ENCODE assay signal across 21 cellular contexts in the genomic region with DNA sequence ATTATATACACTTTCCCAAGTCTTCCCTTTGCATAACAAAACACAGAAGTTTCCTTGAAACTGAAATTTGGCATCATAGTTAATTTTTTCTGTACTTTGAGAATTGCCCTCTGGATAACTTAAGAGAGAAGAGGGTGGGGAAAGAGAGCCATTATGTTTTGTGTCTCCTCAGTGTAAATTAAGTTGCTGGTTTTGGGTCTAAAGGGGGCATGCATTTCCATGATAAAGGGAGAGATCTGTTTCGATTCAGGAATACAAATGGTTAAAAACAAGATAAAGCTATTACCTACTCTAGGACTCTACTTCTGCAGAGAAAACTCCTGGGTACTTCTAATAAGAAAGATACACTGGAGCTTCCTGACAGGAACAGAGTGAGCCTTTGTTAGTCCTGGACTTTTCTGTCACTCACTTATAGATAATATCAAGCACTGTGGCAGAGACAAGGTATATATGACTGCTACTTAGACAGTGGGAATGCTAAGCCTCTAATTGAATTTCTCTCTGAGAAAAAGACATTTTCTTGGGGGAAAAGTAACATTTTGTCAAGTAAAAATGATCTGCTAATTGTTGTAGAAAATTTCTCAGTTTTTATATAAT.
"Had no signal": no experiment of that assay in that cellular context is flagged by ENCODE, and none has a peak within 500 bp of the region (broad histone marks: within the 10 kb centered on the region; RNA-seq: fewer than 3 reads in every experiment).

No MANE protein-coding gene starts in this region.

- H3K27me3 ChIP-seq: adrenal gland had no signal

- ATAC-seq: activated CD4-positive, alpha-beta T cell treated with anti-CD3 and anti-CD28 coated beads for 36 hours; PC-3 had no signal

- H3K4me1 ChIP-seq: adrenal gland had no signal

- FAIRE-seq: RCC 7860 had no signal

- H3K36me3 ChIP-seq: adrenal gland had no signal

- DNase-seq: activated CD4-positive, alpha-beta memory T cell treated with anti-CD3 and anti-CD28 coated beads, Interleukin-2, amount 10 ng/mL, durations not matched to agents 7 days and 5 days; activated CD4-positive, alpha-beta T cell treated with anti-CD3 and anti-CD28 coated beads for 36 hours; activated CD4-positive, alpha-beta T cell treated with anti-CD3 and anti-CD28 coated beads, Interleukin-2, amount 50 U/mL, for 1 hour; activated naive CD4-positive, alpha-beta T cell treated with anti-CD3 and anti-CD28 coated beads, Interleukin-2, amount 50 U/mL, for 16 hours; activated naive CD8-positive, alpha-beta T cell treated with anti-CD3 and anti-CD28 coated beads, Interleukin-2, amount 10 ng/mL, durations not matched to agents 7 days and 5 days; activated T-cell treated with anti-CD3 and anti-CD28 coated beads for 4 hours; adrenal gland; anterior cingulate cortex; central memory CD4-positive, alpha-beta T cell; Karpas-422; NCI-H146; NCI-H187 treated with DMSO at 0.1 percent for 48 hours; NCI-H2081 treated with DMSO at 0.1 percent for 48 hours; NCI-H2171 treated with DMSO at 0.1 percent for 48 hours; NCI-H226; PC-3; SHP77 treated with DMSO at 0.1 percent for 48 hours; SK-N-SH; T-helper 1 cell had no signal

- H3K4me3 ChIP-seq: adrenal gland had no signal

- H3K4me2 ChIP-seq: SK-N-SH had no signal

- H3K9ac ChIP-seq: SK-N-SH had no signal

- H3K27ac ChIP-seq: adrenal gland, VCaP had no signal

- H3K9me3 ChIP-seq: adrenal gland, SK-N-SH had no signal
